In the genomic region with DNA sequence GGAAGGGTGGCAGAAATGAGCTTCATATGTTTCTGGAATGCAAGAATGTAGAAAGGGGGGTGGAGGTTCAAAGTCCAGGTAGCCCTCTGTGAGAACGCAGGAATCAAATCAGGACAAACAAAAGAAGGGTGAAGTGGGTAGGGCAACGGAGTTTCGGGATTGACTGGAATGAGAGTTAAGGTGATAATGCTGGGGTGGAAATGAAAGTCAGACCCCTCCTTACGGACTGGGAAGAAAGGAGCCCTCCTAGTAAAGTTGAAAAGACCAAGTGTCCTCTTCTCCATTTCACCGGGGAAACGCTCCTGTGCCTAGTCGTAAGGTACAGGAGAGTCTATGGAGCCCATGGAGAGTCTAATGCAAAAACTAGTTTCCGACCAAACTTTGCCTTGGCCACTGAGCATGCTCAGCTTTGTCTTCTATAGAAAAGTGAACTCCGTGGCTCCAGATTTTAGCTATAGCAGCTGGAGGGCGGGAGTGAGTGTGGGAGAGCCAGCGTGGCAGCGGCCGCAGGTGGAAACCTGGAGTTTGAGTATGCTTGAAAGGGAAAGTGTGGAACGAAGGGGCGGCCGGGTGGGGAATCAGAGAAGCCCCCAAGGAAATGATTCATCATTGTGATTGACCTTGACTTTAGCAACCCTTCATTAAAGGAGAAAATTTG, we compare ENCODE assay signal across 8 cellular contexts. TPM values are rescaled to one million over a fixed set of nuclear protein-coding genes. Genes with fewer than 3 reads are reported as not detected.
DNase-seq lines count a peak whose midpoint lies in the region; ATAC-seq and TF ChIP-seq lines count a peak whose summit lies in the region.

No MANE protein-coding gene starts in this region.

- peak overlapping the region; percentile 80 for H3K4me3 ChIP-seq in colonic mucosa
- peak overlapping the region; percentile 77 to 82 for H3K4me3 ChIP-seq in left lung

- no peak for TF ChIP-seq CTCF in colonic mucosa (IDR thresholded peaks at IDR 0.05)
- TF ChIP-seq CTCF in left lung (IDR thresholded peaks at IDR 0.05), result no peak

- peak; percentile 59 for DNase-seq in Caki2 (ENCODE audit: low read depth)
- DNase-seq in H4 (ENCODE audit: low spot score), result peak; percentile 44
- DNase-seq in NCI-H146 treated with DMSO at 0.1 percent for 48 hours (lab: John Stamatoyannopoulos, UW; ENCODE audit: unreplicated experiment), result peak; percentile 43
- peak; percentile 16 for DNase-seq in T-helper 9 cell
- DNase-seq in colonic mucosa, result peak; percentile 79
- peak; percentile 71 to 77 for DNase-seq in left lung
- peak; percentile 17 to 22 for DNase-seq in stimulated activated CD4-positive, alpha-beta T cell treated with anti-CD3 and anti-CD28 coated beads, Interleukin-4, amount 100 ng/mL, for 4 hours
- DNase-seq in globus pallidus (ENCODE audit: low spot score), result no peak

- peak overlapping the region; percentile 79 to 91 for H3K9ac ChIP-seq in colonic mucosa (ENCODE audit: low read depth in 2 of 2, low read length in 2 of 2)

- H3K9me3 ChIP-seq in colonic mucosa (no peaks in the 10 kb centered on the region), left lung (peaks cover 0 to 12% of the 10 kb centered on the region in 2 donors)

- ATAC-seq in left lung, result peak; percentile 64

- H3K27ac ChIP-seq in colonic mucosa (peak overlapping the region; percentile 81), left lung (peak overlapping the region; percentile 67 to 83)

- H3K27me3 ChIP-seq in colonic mucosa (no peaks in the 10 kb centered on the region), left lung (peaks cover 0 to 29% of the 10 kb centered on the region in 2 donors)

- no peaks in the 10 kb centered on the region for H3K36me3 ChIP-seq in colonic mucosa
- no peaks in the 10 kb centered on the region for H3K36me3 ChIP-seq in left lung

- intact Hi-C loops in colonic mucosa (cut with DNase I) (loop anchor here (5.0 to 10.0 kb wide), 2 partner anchors 61 to 131 kb away; no protein-coding TSS in a partner anchor), left lung (cut with DNase I) (no loop called here)

- H3K4me1 ChIP-seq in colonic mucosa, result no peaks in the 10 kb centered on the region
- H3K4me1 ChIP-seq in left lung, result peaks cover 10 to 26% of the 10 kb centered on the region in 2 donors

- in situ Hi-C loops in Caki2 (cut with HindIII; ENCODE audit: low pct_unique_long_range_greater_than_20kb, low sequenced_read_pairs), result no loop called here

RNA-seq across cellular contexts. Expression of gene LRRC1, which starts 1.4 kb away (rescaled TPM):
- 4.9 and 10.3 TPM in 2 replicates for total RNA-seq in Caki2 (2014; rRNA removed; shearing (Covaris generic); ENCODE audit: low replicate concordance)
- total RNA-seq in H4 (2014; rRNA removed; shearing (Covaris generic)), result 7.9 and 10.3 TPM in 2 replicates
- total RNA-seq in colonic mucosa, result 10 to 100 TPM; 49.6 to 72.9 TPM
- 10 to 100 TPM; 10.1 to 16.4 TPM for total RNA-seq in left lung
